10 cellular contexts compared by ENCODE assay signal in the genomic region with DNA sequence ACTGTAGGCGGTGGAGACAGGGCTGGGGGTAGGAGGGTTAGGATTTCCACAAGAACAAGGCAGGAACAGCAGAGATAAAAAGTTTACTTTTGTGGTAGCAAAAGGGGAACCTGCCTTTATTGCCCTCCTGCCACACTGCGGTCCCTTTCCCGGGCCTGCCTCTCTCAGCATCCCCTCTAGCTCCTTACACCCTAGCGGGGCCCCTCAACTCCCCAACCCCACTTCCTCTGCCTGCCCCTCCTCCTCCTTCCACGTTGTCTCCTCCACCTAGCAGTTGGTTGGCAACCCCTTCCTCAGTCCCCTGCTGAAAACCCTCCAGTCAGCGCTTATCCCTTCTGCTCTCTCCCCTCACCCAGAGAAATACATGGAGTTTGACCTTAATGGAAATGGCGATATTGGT. TPM values are rescaled to one million over a fixed set of nuclear protein-coding genes. Genes with fewer than 3 reads are reported as not detected.
DNase-seq lines count a peak whose midpoint lies in the region; ATAC-seq and TF ChIP-seq lines count a peak whose summit lies in the region.
"Had no signal": no experiment of that assay in that cellular context is flagged by ENCODE, and none has a peak within 500 bp of the region (broad histone marks: within the 10 kb centered on the region; RNA-seq: fewer than 3 reads in every experiment).

No MANE protein-coding gene starts in this region.

- H2AFZ ChIP-seq in Loucy (ENCODE audit: low read length): peak overlapping the region; percentile 25; the same call in 1 of the 2 replicates

- H3K9me3 ChIP-seq in CD4-positive, alpha-beta memory T cell (ENCODE audit: control insufficient read depth in 1 of 2, low read length in 2 of 2): no peaks in the 10 kb centered on the region
- H3K9me3 ChIP-seq in Loucy (ENCODE audit: insufficient read depth, low read depth, low read length): no peaks in the 10 kb centered on the region
- no peaks in the 10 kb centered on the region for H3K9me3 ChIP-seq in naive thymus-derived CD4-positive, alpha-beta T cell (ENCODE audit: control insufficient read depth in 2 of 3, low read length in 3 of 3)

- H3K4me2 ChIP-seq in Loucy (ENCODE audit: low read depth, low read length, poor library complexity, severe bottlenecking): peak overlapping the region; percentile 97

- peak overlapping the region; percentile 98 for H3K9ac ChIP-seq in Loucy (ENCODE audit: low read depth, low read length, poor library complexity, severe bottlenecking)

- H3K9me3 Mint-ChIP-seq in CD4-positive, alpha-beta memory T cell: no peaks in the 10 kb centered on the region
- no peaks in the 10 kb centered on the region for H3K9me3 Mint-ChIP-seq in activated naive CD4-positive, alpha-beta T cell treated with anti-CD3 and anti-CD28 coated beads, Interleukin-2, amount 10 ng/mL, durations not matched to agents 7 days and 5 days
- peaks cover 0 to 1% (median 0%) of the 10 kb centered on the region in 11 donors for H3K9me3 Mint-ChIP-seq in naive thymus-derived CD4-positive, alpha-beta T cell

- POLR2A ChIA-PET in CD4-positive, alpha-beta memory T cell (lab: Charles Lee; ENCODE audit: partially characterized antibody): interaction anchor here (1.0 kb wide), 1 partner anchor 33 kb away, joined by 3 read pairs; a partner anchor contains a TSS
- POLR2A ChIA-PET in naive thymus-derived CD4-positive, alpha-beta T cell (lab: Charles Lee): interaction anchor here (1.2 to 66.4 kb wide), 6 partner anchors 13 to 52 kb away, joined by 3 to 3078 read pairs (median 12); a partner anchor contains a TSS

- H3K4me1 ChIP-seq in CD4-positive, alpha-beta memory T cell (ENCODE audit: insufficient read depth, low read length): peaks cover 20% of the 10 kb centered on the region
- H3K4me1 ChIP-seq in Loucy (ENCODE audit: insufficient read depth, low read length, poor library complexity, severe bottlenecking): peaks cover 38% of the 10 kb centered on the region
- peaks cover 3 to 26% of the 10 kb centered on the region in 2 donors for H3K4me1 ChIP-seq in naive thymus-derived CD4-positive, alpha-beta T cell (ENCODE audit: control insufficient read depth in 2 of 2, insufficient read depth in 2 of 2, low read length in 2 of 2)

- DNase-seq in CD4-positive, alpha-beta memory T cell: no peak
- DNase-seq in activated naive CD4-positive, alpha-beta T cell treated with anti-CD3 and anti-CD28 coated beads, Interleukin-2, amount 10 ng/mL, durations not matched to agents 7 days and 5 days: peak; percentile 59
- peak in 8 of 9 donors; percentile 36 to 55 (median 46) for DNase-seq in naive thymus-derived CD4-positive, alpha-beta T cell
- DNase-seq in activated CD4-positive, CD25-positive, alpha-beta regulatory T cell (lab: John Stamatoyannopoulos, UW): no peak
- DNase-seq in activated effector memory CD4-positive, alpha-beta T cell treated with Interleukin-2 at 50 U/mL for 16 hours: no peak

- H3K4me1 Mint-ChIP-seq in CD4-positive, alpha-beta memory T cell: peaks cover 7 to 37% (median 24%) of the 10 kb centered on the region in 4 donors
- H3K4me1 Mint-ChIP-seq in activated naive CD4-positive, alpha-beta T cell treated with anti-CD3 and anti-CD28 coated beads, Interleukin-2, amount 10 ng/mL, durations not matched to agents 7 days and 5 days: peaks cover 41% of the 10 kb centered on the region
- peaks cover 23 to 54% (median 46%) of the 10 kb centered on the region in 7 donors for H3K4me1 Mint-ChIP-seq in naive thymus-derived CD4-positive, alpha-beta T cell

- TF ChIP-seq CTCF in Loucy (conservative IDR thresholded peaks at IDR 0.05; ENCODE audit: low read length): no peak

- no peaks in the 10 kb centered on the region for H3K27me3 ChIP-seq in CD4-positive, alpha-beta memory T cell (ENCODE audit: insufficient read depth, low read length)
- peaks cover 3% of the 10 kb centered on the region for H3K27me3 ChIP-seq in Loucy (ENCODE audit: insufficient read depth, low read length, poor library complexity, severe bottlenecking)
- no peaks in the 10 kb centered on the region for H3K27me3 ChIP-seq in naive thymus-derived CD4-positive, alpha-beta T cell (ENCODE audit: control insufficient read depth in 2 of 2, insufficient read depth in 2 of 2, low read length in 2 of 2)

- no peaks in the 10 kb centered on the region for H3K9me2 ChIP-seq in Loucy (replicated peaks; ENCODE audit: low read depth, low read length)

- no peak overlapping the region for H3K27ac ChIP-seq in CD4-positive, alpha-beta memory T cell (ENCODE audit: low read depth, low read length)
- peak overlapping the region; percentile 70 for H3K27ac ChIP-seq in naive thymus-derived CD4-positive, alpha-beta T cell (ENCODE audit: low read depth, low read length)

- ATAC-seq in naive thymus-derived CD4-positive, alpha-beta T cell: no peak
- no peak for ATAC-seq in HG03159 (IDR thresholded peaks at IDR 0.05; ENCODE audit: unreplicated experiment)
- ATAC-seq in GM18867 (IDR thresholded peaks at IDR 0.05; ENCODE audit: unreplicated experiment): no peak

- H3K4me3 Mint-ChIP-seq in CD4-positive, alpha-beta memory T cell: peak overlapping the region in 6 of 8 donors; percentile 26 to 71 (median 49)
- peak overlapping the region; percentile 76 for H3K4me3 Mint-ChIP-seq in activated naive CD4-positive, alpha-beta T cell treated with anti-CD3 and anti-CD28 coated beads, Interleukin-2, amount 10 ng/mL, durations not matched to agents 7 days and 5 days
- H3K4me3 Mint-ChIP-seq in naive thymus-derived CD4-positive, alpha-beta T cell: peak overlapping the region; percentile 77 to 91 (median 86)

- peak overlapping the region in 5 of 7 donors; percentile 47 to 88 (median 67) for H3K27ac Mint-ChIP-seq in CD4-positive, alpha-beta memory T cell
- H3K27ac Mint-ChIP-seq in activated naive CD4-positive, alpha-beta T cell treated with anti-CD3 and anti-CD28 coated beads, Interleukin-2, amount 10 ng/mL, durations not matched to agents 7 days and 5 days: peak overlapping the region; percentile 85
- H3K27ac Mint-ChIP-seq in naive thymus-derived CD4-positive, alpha-beta T cell: peak overlapping the region; percentile 79 to 94 (median 90)

- peaks cover 12% of the 10 kb centered on the region; the same call in 1 of the 2 replicates for H3F3A ChIP-seq in Loucy (ENCODE audit: low read depth)

- H3K27me3 Mint-ChIP-seq in CD4-positive, alpha-beta memory T cell: no peaks in the 10 kb centered on the region
- H3K27me3 Mint-ChIP-seq in activated naive CD4-positive, alpha-beta T cell treated with anti-CD3 and anti-CD28 coated beads, Interleukin-2, amount 10 ng/mL, durations not matched to agents 7 days and 5 days: peaks cover 7% of the 10 kb centered on the region
- peaks cover 0 to 3% (median 0%) of the 10 kb centered on the region in 5 donors for H3K27me3 Mint-ChIP-seq in naive thymus-derived CD4-positive, alpha-beta T cell

- peaks cover 0 to 4% of the 10 kb centered on the region in 2 donors for H3K36me3 Mint-ChIP-seq in CD4-positive, alpha-beta memory T cell
- H3K36me3 Mint-ChIP-seq in activated naive CD4-positive, alpha-beta T cell treated with anti-CD3 and anti-CD28 coated beads, Interleukin-2, amount 10 ng/mL, durations not matched to agents 7 days and 5 days: peaks cover 11% of the 10 kb centered on the region
- H3K36me3 Mint-ChIP-seq in naive thymus-derived CD4-positive, alpha-beta T cell: peaks cover 0 to 12% (median 0%) of the 10 kb centered on the region in 5 donors

- no peaks in the 10 kb centered on the region for H3K36me3 ChIP-seq in CD4-positive, alpha-beta memory T cell (ENCODE audit: insufficient read depth, low read length)
- H3K36me3 ChIP-seq in Loucy (ENCODE audit: insufficient read depth, low read length): no peaks in the 10 kb centered on the region
- H3K36me3 ChIP-seq in naive thymus-derived CD4-positive, alpha-beta T cell (ENCODE audit: control insufficient read depth in 2 of 3, insufficient read depth in 3 of 3, low read length in 3 of 3): no peaks in the 10 kb centered on the region

- H4K20me1 ChIP-seq in Loucy (ENCODE audit: insufficient read depth, low read length, poor library complexity, severe bottlenecking): no peaks in the 10 kb centered on the region

- CTCF ChIA-PET in CD4-positive, alpha-beta memory T cell (lab: Charles Lee; ENCODE audit: partially characterized antibody): interaction anchor here (3.5 kb wide), 1 partner anchor 17 kb away, joined by 18 read pairs; no protein-coding TSS in a partner anchor
- CTCF ChIA-PET in activated naive CD4-positive, alpha-beta T cell treated with anti-CD3 and anti-CD28 coated beads, Interleukin-2, amount 10 ng/mL, durations not matched to agents 7 days and 5 days (lab: Charles Lee): interaction anchor here (1.1 to 3.5 kb wide), 4 partner anchors 18 to 121 kb away, joined by 3 to 27 read pairs (median 4); a partner anchor contains a TSS
- CTCF ChIA-PET in naive thymus-derived CD4-positive, alpha-beta T cell (lab: Charles Lee): interaction anchor here (1.1 to 3.3 kb wide), 3 partner anchors 19 to 74 kb away, joined by 3 to 26 read pairs (median 3); a partner anchor contains a TSS

- intact Hi-C loops in CD4-positive, alpha-beta memory T cell (cut with micrococcal nuclease): no loop called here
- intact Hi-C loops in naive thymus-derived CD4-positive, alpha-beta T cell (cut with micrococcal nuclease): no loop called here

- peaks cover 48% of the 10 kb centered on the region for H3K79me2 ChIP-seq in Loucy (ENCODE audit: insufficient read depth, low read length)

- no peak overlapping the region for H3K4me3 ChIP-seq in CD4-positive, alpha-beta memory T cell (ENCODE audit: low read length in 2 of 2)
- peak overlapping the region; percentile 81 for H3K4me3 ChIP-seq in Loucy (ENCODE audit: low read length, poor library complexity, severe bottlenecking)
- H3K4me3 ChIP-seq in naive thymus-derived CD4-positive, alpha-beta T cell (ENCODE audit: low read length): peak overlapping the region; percentile 59

RNA-seq across cellular contexts. Expression of a gene that starts 0.7 kb away (rescaled TPM):
- 1 to 10 TPM; 5.2 to 7.4 TPM for total RNA-seq in CD4-positive, alpha-beta memory T cell
- polyA plus RNA-seq in CD4-positive, alpha-beta memory T cell: 10 to 100 TPM; 10.8 to 11.0 TPM
- 100 to 1,000 TPM in 1 of 5 experiments, 10 to 100 TPM in 4; 33.1 to 160 (median 62.0) TPM for total RNA-seq in naive thymus-derived CD4-positive, alpha-beta T cell
- 100 to 1,000 TPM; 140 to 182 TPM for polyA plus RNA-seq in naive thymus-derived CD4-positive, alpha-beta T cell
- total RNA-seq: HT-29, SK-MEL-5 had no signal

RNA-seq across cellular contexts. Expression of a gene that starts 4.8 kb away (rescaled TPM):
- total RNA-seq in CD4-positive, alpha-beta memory T cell: 100 to 1,000 TPM; 214 to 218 TPM
- polyA plus RNA-seq in CD4-positive, alpha-beta memory T cell: 10 to 100 TPM in 1 of 2 donors, under 1 TPM in 1; 0.09 to 12.1 TPM
- 100 to 1,000 TPM; 203 to 238 (median 226) TPM for total RNA-seq in naive thymus-derived CD4-positive, alpha-beta T cell
- 1 to 10 TPM; 3.9 to 8.2 TPM for polyA plus RNA-seq in naive thymus-derived CD4-positive, alpha-beta T cell

RNA-seq across cellular contexts. Expression of a gene that starts 22.9 kb away (rescaled TPM):
- 1 to 10 TPM; 3.0 to 4.6 TPM for total RNA-seq in CD4-positive, alpha-beta memory T cell
- polyA plus RNA-seq in CD4-positive, alpha-beta memory T cell: 10 to 100 TPM; 28.4 to 28.7 TPM
- 10 to 100 TPM in 2 of 5 experiments, 1 to 10 TPM in 2, under 1 TPM in 1; 0.97 to 47.1 (median 6.7) TPM for total RNA-seq in naive thymus-derived CD4-positive, alpha-beta T cell
- 10 to 100 TPM; 11.0 to 19.7 TPM for polyA plus RNA-seq in naive thymus-derived CD4-positive, alpha-beta T cell
- total RNA-seq: HT-29, SK-MEL-5 had no signal

RNA-seq across cellular contexts. Expression of a gene that starts 29.7 kb away (rescaled TPM):
- 10 to 100 TPM; 13.6 to 20.3 TPM for total RNA-seq in CD4-positive, alpha-beta memory T cell
- polyA plus RNA-seq in CD4-positive, alpha-beta memory T cell: 10 to 100 TPM; 30.4 to 34.8 TPM
- total RNA-seq in naive thymus-derived CD4-positive, alpha-beta T cell: 100 to 1,000 TPM in 2 of 5 experiments, 10 to 100 TPM in 3; 15.1 to 234 (median 32.0) TPM
- 10 to 100 TPM in 1 of 2 donors, 1 to 10 TPM in 1; 8.4 to 15.3 TPM for polyA plus RNA-seq in naive thymus-derived CD4-positive, alpha-beta T cell
- total RNA-seq: HT-29, SK-MEL-5 had no signal

RNA-seq across cellular contexts. Expression of a gene that starts 33.5 kb away (rescaled TPM):
- total RNA-seq in CD4-positive, alpha-beta memory T cell: 100 to 1,000 TPM; 802 to 835 TPM
- 1,000 to 10,000 TPM; 2,431 to 3,276 TPM for polyA plus RNA-seq in CD4-positive, alpha-beta memory T cell
- 1,000 to 10,000 TPM in 1 of 5 experiments, 100 to 1,000 TPM in 4; 370 to 1,909 (median 670) TPM for total RNA-seq in naive thymus-derived CD4-positive, alpha-beta T cell
- polyA plus RNA-seq in naive thymus-derived CD4-positive, alpha-beta T cell: 1,000 to 10,000 TPM; 1,970 to 2,371 TPM
- total RNA-seq: HT-29, SK-MEL-5 had no signal

Comparison
In these comparisons a context has a peak if more than half of its experiments do, and no peak if none do; other contexts are left out.
1. DNase-seq: peak in activated naive CD4-positive, alpha-beta T cell treated with anti-CD3 and anti-CD28 coated beads, Interleukin-2, amount 10 ng/mL, durations not matched to agents 7 days and 5 days (single experiment) and naive thymus-derived CD4-positive, alpha-beta T cell (8 of 9); none in CD4-positive, alpha-beta memory T cell (0 of 5), activated CD4-positive, CD25-positive, alpha-beta regulatory T cell (0 of 4) and activated effector memory CD4-positive, alpha-beta T cell treated with Interleukin-2 at 50 U/mL for 16 hours (single experiment).
2. H3K4me3 ChIP-seq: peak in Loucy (single experiment) and naive thymus-derived CD4-positive, alpha-beta T cell (single experiment); none in CD4-positive, alpha-beta memory T cell (0 of 2).
3. RNA of a gene that starts 0.7 kb away (total RNA-seq): 33.1 to 160 TPM in naive thymus-derived CD4-positive, alpha-beta T cell; 5.2 to 7.4 TPM in CD4-positive, alpha-beta memory T cell; every median in the first group is over 4 times any median in the second.
4. Peak in every context shown above with its lines, with median percentiles within 50 percentile points of each other: H3K27ac Mint-ChIP-seq and H3K4me3 Mint-ChIP-seq.